1 cellular context compared by ENCODE assay signal in the genomic region with DNA sequence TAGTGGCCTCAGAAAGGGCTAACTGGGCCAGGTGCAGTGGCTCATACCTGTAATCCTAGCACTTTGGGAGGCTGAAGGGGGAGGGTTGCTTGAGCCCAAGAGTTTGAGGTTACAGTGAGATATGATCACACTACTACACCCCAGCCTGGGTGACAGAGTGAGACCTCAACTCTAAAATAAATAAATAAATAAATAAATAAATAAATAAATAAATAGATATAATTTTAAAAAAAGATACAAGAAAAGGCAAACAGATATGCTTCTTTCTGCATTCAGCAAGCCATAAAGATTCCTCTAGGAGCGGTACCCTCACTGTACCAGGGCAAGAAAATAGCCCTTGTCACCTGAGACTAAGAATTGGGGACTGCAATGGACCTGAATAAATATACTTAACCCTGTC.
TF ChIP-seq lines count a peak whose summit lies in the region.

No MANE protein-coding gene starts in this region.

TF ChIP-seq in HEK293, 187 proteins besides CTCF, POLR2A, EP300 and RAD21 (continued from another document and continues in another):
- peak; percentile 58 for TF ChIP-seq REST (tag by site-specific recombination; IDR thresholded peaks at IDR 0.05)
- no peak for TF ChIP-seq ZNF324 (tag by site-specific recombination; IDR thresholded peaks at IDR 0.05)
- TF ChIP-seq ZNF23 (tag by site-specific recombination; IDR thresholded peaks at IDR 0.05; ENCODE audit: borderline replicate concordance), result no peak
- TF ChIP-seq, protein P1, sequence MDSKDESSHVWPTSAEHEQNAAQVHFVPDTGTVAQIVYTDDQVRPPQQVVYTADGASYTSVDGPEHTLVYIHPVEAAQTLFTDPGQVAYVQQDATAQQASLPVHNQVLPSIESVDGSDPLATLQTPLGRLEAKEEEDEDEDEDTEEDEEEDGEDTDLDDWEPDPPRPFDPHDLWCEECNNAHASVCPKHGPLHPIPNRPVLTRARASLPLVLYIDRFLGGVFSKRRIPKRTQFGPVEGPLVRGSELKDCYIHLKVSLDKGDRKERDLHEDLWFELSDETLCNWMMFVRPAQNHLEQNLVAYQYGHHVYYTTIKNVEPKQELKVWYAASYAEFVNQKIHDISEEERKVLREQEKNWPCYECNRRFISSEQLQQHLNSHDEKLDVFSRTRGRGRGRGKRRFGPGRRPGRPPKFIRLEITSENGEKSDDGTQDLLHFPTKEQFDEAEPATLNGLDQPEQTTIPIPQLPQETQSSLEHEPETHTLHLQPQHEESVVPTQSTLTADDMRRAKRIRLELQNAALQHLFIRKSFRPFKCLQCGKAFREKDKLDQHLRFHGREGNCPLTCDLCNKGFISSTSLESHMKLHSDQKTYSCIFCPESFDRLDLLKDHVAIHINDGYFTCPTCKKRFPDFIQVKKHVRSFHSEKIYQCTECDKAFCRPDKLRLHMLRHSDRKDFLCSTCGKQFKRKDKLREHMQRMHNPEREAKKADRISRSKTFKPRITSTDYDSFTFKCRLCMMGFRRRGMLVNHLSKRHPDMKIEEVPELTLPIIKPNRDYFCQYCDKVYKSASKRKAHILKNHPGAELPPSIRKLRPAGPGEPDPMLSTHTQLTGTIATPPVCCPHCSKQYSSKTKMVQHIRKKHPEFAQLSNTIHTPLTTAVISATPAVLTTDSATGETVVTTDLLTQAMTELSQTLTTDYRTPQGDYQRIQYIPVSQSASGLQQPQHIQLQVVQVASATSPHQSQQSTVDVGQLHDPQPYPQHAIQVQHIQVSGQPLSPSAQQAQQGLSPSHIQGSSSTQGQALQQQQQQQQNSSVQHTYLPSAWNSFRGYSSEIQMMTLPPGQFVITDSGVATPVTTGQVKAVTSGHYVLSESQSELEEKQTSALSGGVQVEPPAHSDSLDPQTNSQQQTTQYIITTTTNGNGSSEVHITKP (tag by site-specific recombination; IDR thresholded peaks at IDR 0.05), result no peak
- TF ChIP-seq ZNF747 (tag by site-specific recombination; IDR thresholded peaks at IDR 0.05), result no peak
- no peak for TF ChIP-seq ZNF221 (tag by site-specific recombination; IDR thresholded peaks at IDR 0.05; ENCODE audit: borderline replicate concordance)
- no peak for TF ChIP-seq ZNF24 (tag by site-specific recombination; IDR thresholded peaks at IDR 0.05)
- no peak for TF ChIP-seq ZNF707 (tag by site-specific recombination; IDR thresholded peaks at IDR 0.05)
- peak; percentile 63; the same call in 1 of the 2 replicates for TF ChIP-seq ZNF433 (tag by site-specific recombination; IDR thresholded peaks at IDR 0.05; ENCODE audit: low read depth)
- TF ChIP-seq ZNF664 (tag by site-specific recombination; IDR thresholded peaks at IDR 0.05), result peak; percentile 66
- TF ChIP-seq ZNF660 (tag by site-specific recombination; IDR thresholded peaks at IDR 0.05), result no peak
- TF ChIP-seq ZNF658 (tag by site-specific recombination; IDR thresholded peaks at IDR 0.05), result no peak
- TF ChIP-seq, protein P2, sequence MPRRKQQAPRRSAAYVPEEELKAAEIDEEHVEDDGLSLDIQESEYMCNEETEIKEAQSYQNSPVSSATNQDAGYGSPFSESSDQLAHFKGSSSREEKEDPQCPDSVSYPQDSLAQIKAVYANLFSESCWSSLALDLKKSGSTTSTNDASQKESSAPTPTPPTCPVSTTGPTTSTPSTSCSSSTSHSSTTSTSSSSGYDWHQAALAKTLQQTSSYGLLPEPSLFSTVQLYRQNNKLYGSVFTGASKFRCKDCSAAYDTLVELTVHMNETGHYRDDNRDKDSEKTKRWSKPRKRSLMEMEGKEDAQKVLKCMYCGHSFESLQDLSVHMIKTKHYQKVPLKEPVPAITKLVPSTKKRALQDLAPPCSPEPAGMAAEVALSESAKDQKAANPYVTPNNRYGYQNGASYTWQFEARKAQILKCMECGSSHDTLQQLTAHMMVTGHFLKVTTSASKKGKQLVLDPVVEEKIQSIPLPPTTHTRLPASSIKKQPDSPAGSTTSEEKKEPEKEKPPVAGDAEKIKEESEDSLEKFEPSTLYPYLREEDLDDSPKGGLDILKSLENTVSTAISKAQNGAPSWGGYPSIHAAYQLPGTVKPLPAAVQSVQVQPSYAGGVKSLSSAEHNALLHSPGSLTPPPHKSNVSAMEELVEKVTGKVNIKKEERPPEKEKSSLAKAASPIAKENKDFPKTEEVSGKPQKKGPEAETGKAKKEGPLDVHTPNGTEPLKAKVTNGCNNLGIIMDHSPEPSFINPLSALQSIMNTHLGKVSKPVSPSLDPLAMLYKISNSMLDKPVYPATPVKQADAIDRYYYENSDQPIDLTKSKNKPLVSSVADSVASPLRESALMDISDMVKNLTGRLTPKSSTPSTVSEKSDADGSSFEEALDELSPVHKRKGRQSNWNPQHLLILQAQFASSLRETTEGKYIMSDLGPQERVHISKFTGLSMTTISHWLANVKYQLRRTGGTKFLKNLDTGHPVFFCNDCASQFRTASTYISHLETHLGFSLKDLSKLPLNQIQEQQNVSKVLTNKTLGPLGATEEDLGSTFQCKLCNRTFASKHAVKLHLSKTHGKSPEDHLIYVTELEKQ (tag by site-specific recombination; IDR thresholded peaks at IDR 0.05; ENCODE audit: borderline replicate concordance), result no peak
- no peak for TF ChIP-seq KLF1 (tag by site-specific recombination; IDR thresholded peaks at IDR 0.05)
- TF ChIP-seq, protein P3, sequence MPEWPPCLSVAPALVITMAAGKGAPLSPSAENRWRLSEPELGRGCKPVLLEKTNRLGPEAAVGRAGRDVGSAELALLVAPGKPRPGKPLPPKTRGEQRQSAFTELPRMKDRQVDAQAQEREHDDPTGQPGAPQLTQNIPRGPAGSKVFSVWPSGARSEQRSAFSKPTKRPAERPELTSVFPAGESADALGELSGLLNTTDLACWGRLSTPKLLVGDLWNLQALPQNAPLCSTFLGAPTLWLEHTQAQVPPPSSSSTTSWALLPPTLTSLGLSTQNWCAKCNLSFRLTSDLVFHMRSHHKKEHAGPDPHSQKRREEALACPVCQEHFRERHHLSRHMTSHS (tag by site-specific recombination; IDR thresholded peaks at IDR 0.05), result no peak
- TF ChIP-seq ZNF311 (tag by site-specific recombination; IDR thresholded peaks at IDR 0.05; ENCODE audit: borderline replicate concordance), result no peak
- TF ChIP-seq PRDM1 (tag by site-specific recombination; IDR thresholded peaks at IDR 0.05), result no peak
- no peak for TF ChIP-seq ZNF585B (tag by site-specific recombination; IDR thresholded peaks at IDR 0.05)
- TF ChIP-seq ZNF610 (tag by site-specific recombination; IDR thresholded peaks at IDR 0.05; ENCODE audit: borderline replicate concordance), result no peak
- TF ChIP-seq ZNF654 (tag by site-specific recombination; IDR thresholded peaks at IDR 0.05; ENCODE audit: low read depth), result peak; percentile 37
- no peak for TF ChIP-seq KLF10 (tag by site-specific recombination; IDR thresholded peaks at IDR 0.05)
- TF ChIP-seq ZNF501 (tag by site-specific recombination; IDR thresholded peaks at IDR 0.05), result no peak
- no peak for TF ChIP-seq ZNF521 (tag by site-specific recombination; IDR thresholded peaks at IDR 0.05)
- no peak for TF ChIP-seq ZNF645 (tag by site-specific recombination; IDR thresholded peaks at IDR 0.05)
- no peak for TF ChIP-seq ZNF704 (tag by site-specific recombination; IDR thresholded peaks at IDR 0.05)
- no peak for TF ChIP-seq EGR2 (tag by site-specific recombination; IDR thresholded peaks at IDR 0.05; ENCODE audit: low read depth)
- TF ChIP-seq, protein P4, sequence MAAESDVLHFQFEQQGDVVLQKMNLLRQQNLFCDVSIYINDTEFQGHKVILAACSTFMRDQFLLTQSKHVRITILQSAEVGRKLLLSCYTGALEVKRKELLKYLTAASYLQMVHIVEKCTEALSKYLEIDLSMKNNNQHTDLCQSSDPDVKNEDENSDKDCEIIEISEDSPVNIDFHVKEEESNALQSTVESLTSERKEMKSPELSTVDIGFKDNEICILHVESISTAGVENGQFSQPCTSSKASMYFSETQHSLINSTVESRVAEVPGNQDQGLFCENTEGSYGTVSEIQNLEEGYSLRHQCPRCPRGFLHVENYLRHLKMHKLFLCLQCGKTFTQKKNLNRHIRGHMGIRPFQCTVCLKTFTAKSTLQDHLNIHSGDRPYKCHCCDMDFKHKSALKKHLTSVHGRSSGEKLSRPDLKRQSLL (tag by site-specific recombination; IDR thresholded peaks at IDR 0.05), result no peak
- TF ChIP-seq, protein P5, sequence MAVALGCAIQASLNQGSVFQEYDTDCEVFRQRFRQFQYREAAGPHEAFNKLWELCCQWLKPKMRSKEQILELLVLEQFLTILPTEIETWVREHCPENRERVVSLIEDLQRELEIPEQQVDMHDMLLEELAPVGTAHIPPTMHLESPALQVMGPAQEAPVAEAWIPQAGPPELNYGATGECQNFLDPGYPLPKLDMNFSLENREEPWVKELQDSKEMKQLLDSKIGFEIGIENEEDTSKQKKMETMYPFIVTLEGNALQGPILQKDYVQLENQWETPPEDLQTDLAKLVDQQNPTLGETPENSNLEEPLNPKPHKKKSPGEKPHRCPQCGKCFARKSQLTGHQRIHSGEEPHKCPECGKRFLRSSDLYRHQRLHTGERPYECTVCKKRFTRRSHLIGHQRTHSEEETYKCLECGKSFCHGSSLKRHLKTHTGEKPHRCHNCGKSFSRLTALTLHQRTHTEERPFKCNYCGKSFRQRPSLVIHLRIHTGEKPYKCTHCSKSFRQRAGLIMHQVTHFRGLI (tag by site-specific recombination; IDR thresholded peaks at IDR 0.05), result no peak
- no peak for TF ChIP-seq ZNF596 (tag by site-specific recombination; IDR thresholded peaks at IDR 0.05)
- no peak for TF ChIP-seq ZNF362 (tag by site-specific recombination; IDR thresholded peaks at IDR 0.05)
- TF ChIP-seq ZNF175 (tag by site-specific recombination; IDR thresholded peaks at IDR 0.05), result no peak
- TF ChIP-seq KLF7 (tag by site-specific recombination; IDR thresholded peaks at IDR 0.05; ENCODE audit: borderline replicate concordance), result 0 out of 2 replicates have a peak, but pooled peaks have one; percentile 15
- no peak for TF ChIP-seq SCRT1 (tag by site-specific recombination; IDR thresholded peaks at IDR 0.05; ENCODE audit: borderline replicate concordance)
- TF ChIP-seq ZNF768 (tag by site-specific recombination; IDR thresholded peaks at IDR 0.05), result no peak
- no peak for TF ChIP-seq OVOL3 (tag by site-specific recombination; IDR thresholded peaks at IDR 0.05)
- TF ChIP-seq ZNF16 (tag by site-specific recombination; IDR thresholded peaks at IDR 0.05; ENCODE audit: low read depth), result no peak
- TF ChIP-seq ZNF514 (tag by site-specific recombination; IDR thresholded peaks at IDR 0.05), result no peak
- TF ChIP-seq ZNF624 (tag by site-specific recombination; IDR thresholded peaks at IDR 0.05), result no peak
- TF ChIP-seq IKZF3 (tag by site-specific recombination; IDR thresholded peaks at IDR 0.05), result no peak
- no peak for TF ChIP-seq BCL11A (tag by site-specific recombination; IDR thresholded peaks at IDR 0.05; ENCODE audit: low read depth)
